Comparison of ENCODE assay signal across 9 cellular contexts in the genomic region with DNA sequence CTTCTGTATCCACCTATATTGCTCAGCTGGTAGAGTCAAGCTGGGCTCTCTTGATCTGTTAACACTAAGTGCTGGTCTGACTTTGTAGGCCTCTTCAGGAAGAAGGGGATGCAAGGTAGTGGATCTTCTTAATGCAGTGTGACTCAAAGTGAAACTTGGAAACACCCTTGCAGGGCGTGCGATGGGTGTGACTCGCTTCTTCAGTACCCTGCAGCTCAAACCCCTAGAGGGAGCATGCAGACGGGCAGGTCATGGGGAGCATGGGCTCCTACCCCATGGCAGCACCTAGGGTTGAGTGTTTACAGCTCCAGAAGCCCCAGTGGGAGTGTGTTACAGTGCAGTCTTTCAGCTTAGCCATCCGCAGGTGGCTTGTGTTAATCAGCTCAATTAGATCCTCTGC. TPM values are rescaled to one million over a fixed set of nuclear protein-coding genes. Genes with fewer than 3 reads are reported as not detected.
DNase-seq lines count a peak whose midpoint lies in the region; ATAC-seq and TF ChIP-seq lines count a peak whose summit lies in the region.
"Had no signal": no experiment of that assay in that cellular context is flagged by ENCODE, and none has a peak within 500 bp of the region (broad histone marks: within the 10 kb centered on the region; RNA-seq: fewer than 3 reads in every experiment).

No MANE protein-coding gene starts in this region.

- DNase-seq in T-helper 22 cell (ENCODE audit: low read depth), result peak; percentile 29
- peak; percentile 16 for DNase-seq in mammary epithelial cell
- peak; percentile 37 to 60 for DNase-seq in stimulated activated CD8-positive, alpha-beta memory T cell treated with anti-CD3 and anti-CD28 coated beads, Interleukin-7, amount 100 ng/mL, for 48 hours (ENCODE audit: extremely low read depth in 1 of 2, low read depth in 1 of 2)
- DNase-seq in posterior vena cava (ENCODE audit: low spot score), result no peak
- no peak for DNase-seq in BE2C
- DNase-seq in Karpas-422, result no peak

- no peak for TF ChIP-seq CTCF in mammary epithelial cell (conservative IDR thresholded peaks at IDR 0.05 in 1 of 2, IDR thresholded peaks at IDR 0.05 in 1 of 2; ENCODE audit: extremely low read depth in 1 of 2, insufficient read depth in 1 of 2, low read depth in 1 of 2, low read length in 2 of 2)
- TF ChIP-seq CTCF in BE2C (IDR thresholded peaks at IDR 0.05; ENCODE audit: low read depth, low read length), result no peak

- 91% methylated on average over 4 of the region's 5 CpGs for WGBS in mammary epithelial cell (ENCODE audit: low coverage, missing lambda C conversion rate)

- H3K4me3 ChIP-seq in mammary epithelial cell (replicated peaks in 1 of 3; ENCODE audit: insufficient read depth in 1 of 3, low read depth in 2 of 3, low read length in 3 of 3), result no peak overlapping the region
- H3K4me3 ChIP-seq in BE2C (ENCODE audit: low read depth, low read length), result no peak overlapping the region
- H3K4me3 ChIP-seq in Karpas-422 (ENCODE audit: low read length), result no peak overlapping the region

- ATAC-seq in GM18508 (IDR thresholded peaks at IDR 0.05; ENCODE audit: insufficient read depth, unreplicated experiment), result peak; percentile 97
- ATAC-seq in HG02840 (IDR thresholded peaks at IDR 0.05; ENCODE audit: low FRiP score, unreplicated experiment), result peak; percentile 92

- H3K9me3 ChIP-seq in mammary epithelial cell (replicated peaks; ENCODE audit: insufficient read depth, low read length), result no peaks in the 10 kb centered on the region
- no peaks in the 10 kb centered on the region for H3K9me3 ChIP-seq in BE2C
- H3K9me3 ChIP-seq in Karpas-422 (ENCODE audit: low read length), result no peaks in the 10 kb centered on the region

- H3K36me3 ChIP-seq in mammary epithelial cell (ENCODE audit: insufficient read depth, low read length) (no peaks in the 10 kb centered on the region), BE2C (no peaks in the 10 kb centered on the region), Karpas-422 (ENCODE audit: insufficient read depth, low read length) (no peaks in the 10 kb centered on the region)

- no TSS peak for BruUV-seq in mammary epithelial cell (replicated peaks; lab: Mats Ljungman, UMichigan)

- H3K9me2 ChIP-seq in Karpas-422 (replicated peaks; ENCODE audit: insufficient read depth, low read length), result no peaks in the 10 kb centered on the region

- H3K27me3 ChIP-seq in mammary epithelial cell (ENCODE audit: insufficient read depth, low read length) (no peaks in the 10 kb centered on the region), BE2C (no peaks in the 10 kb centered on the region), Karpas-422 (ENCODE audit: low read length) (no peaks in the 10 kb centered on the region)

- no peaks in the 10 kb centered on the region for H3K79me2 ChIP-seq in mammary epithelial cell (ENCODE audit: insufficient read depth, low read length)
- H3K79me2 ChIP-seq in Karpas-422 (ENCODE audit: low read length), result no peaks in the 10 kb centered on the region

- H3K9ac ChIP-seq in mammary epithelial cell (ENCODE audit: insufficient read depth, low read length) (no peak overlapping the region), Karpas-422 (ENCODE audit: low read length) (no peak overlapping the region)

- no peaks in the 10 kb centered on the region for H4K20me1 ChIP-seq in mammary epithelial cell (ENCODE audit: insufficient read depth, low read length)
- H4K20me1 ChIP-seq in Karpas-422 (ENCODE audit: insufficient read depth, low read depth, low read length), result no peaks in the 10 kb centered on the region

- dilution Hi-C loops in mammary epithelial cell (cut with HindIII; ENCODE audit: low sequenced_read_pairs), result no loop called here

- H3K4me1 ChIP-seq in mammary epithelial cell (ENCODE audit: insufficient read depth, low read length) (no peaks in the 10 kb centered on the region), BE2C (no peaks in the 10 kb centered on the region), Karpas-422 (ENCODE audit: low read length) (no peaks in the 10 kb centered on the region)

- in situ Hi-C loops in mammary epithelial cell (cut with MboI; ENCODE audit: low sequenced_read_pairs in 2 of 2), result no loop called here

- H2AFZ ChIP-seq in mammary epithelial cell (ENCODE audit: low read depth, low read length), result no peak overlapping the region
- no peak overlapping the region for H2AFZ ChIP-seq in Karpas-422 (ENCODE audit: low read length)

- H3K4me2 ChIP-seq in mammary epithelial cell (ENCODE audit: insufficient read depth, low read depth, low read length), result no peak overlapping the region
- no peak overlapping the region for H3K4me2 ChIP-seq in Karpas-422 (ENCODE audit: low read depth, low read length, poor library complexity, severe bottlenecking)

- CTCF ChIA-PET in mammary epithelial cell (lab: Charles Lee; ENCODE audit: low non-redundant PET), result no interaction called here

- H3K27ac ChIP-seq in mammary epithelial cell (ENCODE audit: insufficient read depth, low read depth, low read length), result no peak overlapping the region
- no peak overlapping the region for H3K27ac ChIP-seq in Karpas-422 (ENCODE audit: low read length)
- H3K27ac ChIP-seq: HL-60 had no signal

- intact Hi-C loops in mammary epithelial cell (cut with micrococcal nuclease) (no loop called here), posterior vena cava (cut with DNase I) (no loop called here)

RNA-seq across cellular contexts. Expression of a gene that starts 0.8 kb away (rescaled TPM):
- total RNA-seq in mammary epithelial cell (not detected), posterior vena cava (1 to 10 TPM; 1.5 to 2.6 TPM)
- 0.29 TPM for polyA plus RNA-seq in mammary epithelial cell
- not detected for polyA minus RNA-seq in mammary epithelial cell
- not detected for polyA plus RNA-seq in BE2C (2012; ENCODE audit: insufficient read depth, insufficient read length, low read depth)
- total RNA-seq in Karpas-422 (2014; rRNA removed; shearing (Covaris generic); ENCODE audit: low replicate concordance), result not detected in 2 replicates

Comparison
In these comparisons a context has a peak if more than half of its experiments do, and no peak if none do; other contexts are left out.
1. DNase-seq: peak in T-helper 22 cell (single experiment), mammary epithelial cell (single experiment) and stimulated activated CD8-positive, alpha-beta memory T cell treated with anti-CD3 and anti-CD28 coated beads, Interleukin-7, amount 100 ng/mL, for 48 hours (2 of 2); none in posterior vena cava (single experiment), BE2C (single experiment) and Karpas-422 (single experiment).